Comparison of ENCODE assay signal across 1 cellular context in genomic region chr21:43948740-43949498, GRCh38.
TF ChIP-seq lines count a peak whose summit lies in the region.

No MANE protein-coding gene starts in this region.

TF ChIP-seq in HepG2, 621 proteins besides CTCF, POLR2A, EP300 and RAD21:
- TF ChIP-seq ZNF331 (CRISPR knock-in tag; IDR thresholded peaks at IDR 0.05) (peak; percentile 100), HOXA9 (CRISPR knock-in tag; IDR thresholded peaks at IDR 0.05; ENCODE audit: borderline replicate concordance) (no peak), GABPB1 (CRISPR knock-in tag; IDR thresholded peaks at IDR 0.05) (no peak), SCMH1 (CRISPR knock-in tag; IDR thresholded peaks at IDR 0.05; ENCODE audit: borderline replicate concordance) (no peak)
